In the genomic region with DNA sequence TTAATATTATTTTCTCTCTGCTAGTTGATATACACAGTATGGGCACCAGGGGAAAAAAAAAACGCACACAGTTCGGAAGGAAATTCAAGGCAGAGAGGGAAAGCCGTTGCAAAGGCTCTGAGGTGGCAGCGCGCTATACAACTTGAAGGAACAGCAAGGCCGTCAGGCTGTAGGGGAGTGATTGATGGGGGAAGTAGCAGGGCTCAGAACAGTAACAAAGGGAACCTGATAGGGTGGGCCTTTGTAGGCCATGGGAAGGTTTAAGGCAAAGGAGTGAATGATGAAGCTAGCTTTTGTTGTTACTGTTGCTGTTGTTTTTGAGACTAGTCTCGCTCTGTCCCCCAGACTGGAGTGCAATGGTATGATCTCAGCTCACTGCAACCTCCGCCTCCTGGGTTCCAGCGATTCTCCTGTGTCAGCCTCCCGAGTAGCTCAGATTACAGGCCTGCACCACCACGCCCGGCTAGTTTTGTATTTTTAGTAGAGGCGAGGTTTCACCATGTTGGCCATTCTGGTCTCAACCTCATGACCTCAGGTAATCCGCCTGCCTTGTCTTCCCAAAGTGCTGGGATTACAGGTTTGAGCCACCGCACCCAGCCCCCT, we compare ENCODE assay signal across 8 cellular contexts. TPM values are rescaled to one million over a fixed set of nuclear protein-coding genes. Genes with fewer than 3 reads are reported as not detected.
A peak's percentile ranks its signal among the peaks of the same experiment; 100 is the strongest.
DNase-seq lines count a peak whose midpoint lies in the region; ATAC-seq, FAIRE-seq and TF ChIP-seq lines count a peak whose summit lies in the region.

No MANE protein-coding gene starts in this region.

- FAIRE-seq in pancreas (lab: Jason Lieb, UNC) = no peak

- no peak for DNase-seq in SK-N-MC (ENCODE audit: low read depth, low spot score)
- DNase-seq in glutamatergic neuron = no peak
- peak in 2 of 6 donors; percentile 8 to 23 for DNase-seq in pancreas
- no peak for DNase-seq in NCI-H2107 treated with DMSO at 0.1 percent for 48 hours (lab: John Stamatoyannopoulos, UW; ENCODE audit: unreplicated experiment)
- no peak for DNase-seq in NCI-H1417 treated with DMSO at 0.1 percent for 48 hours (lab: John Stamatoyannopoulos, UW)
- no peak for DNase-seq in A673 (ENCODE audit: low spot score)

- H3K9me3 ChIP-seq in ES-I3 (ENCODE audit: control insufficient read depth, insufficient read depth, low read length) (no peaks in the 10 kb centered on the region), SK-N-MC (ENCODE audit: low read depth, low read length) (no peaks in the 10 kb centered on the region), pancreas (no peaks in the 10 kb centered on the region), A673 (ENCODE audit: low read depth, low read length, poor library complexity, severe bottlenecking) (no peaks in the 10 kb centered on the region)

- peaks cover 7% of the 10 kb centered on the region for H3K9me3 Mint-ChIP-seq in glutamatergic neuron (ENCODE audit: unreplicated experiment)

- peaks cover 20% of the 10 kb centered on the region for H3K4me1 Mint-ChIP-seq in glutamatergic neuron (ENCODE audit: low read depth, unreplicated experiment)

- POLR2A ChIA-PET in A673 (lab: Charles Lee; ENCODE audit: low non-redundant PET) = no interaction called here

- whole genome bisulfite sequencing in pancreas, 2 donors = 71 to 72% methylated on average over 15 of the region's 15 CpGs

- CTCF ChIA-PET in A673 (lab: Charles Lee) = interaction anchor here (0.5 to 2.7 kb wide), 3 partner anchors 13 to 126 kb away, joined by 3 to 21 read pairs (median 4); no protein-coding TSS in a partner anchor

- peak overlapping the region; percentile 11; the same call in 1 of the 2 replicates for H3K9ac ChIP-seq in ES-I3 (ENCODE audit: low read depth, low read length)
- H3K9ac ChIP-seq in SK-N-MC (ENCODE audit: insufficient read length) = no peak overlapping the region

- H3K4me3 ChIP-seq in SK-N-MC = no peak overlapping the region
- H3K4me3 ChIP-seq in pancreas = no peak overlapping the region
- H3K4me3 ChIP-seq in A673 (ENCODE audit: low read depth, low read length, poor library complexity, severe bottlenecking) = no peak overlapping the region

- H3K4me3 Mint-ChIP-seq in glutamatergic neuron (ENCODE audit: unreplicated experiment) = peak overlapping the region; percentile 23

- peak; percentile 60 for TF ChIP-seq CTCF in glutamatergic neuron (IDR thresholded peaks at IDR 0.05; ENCODE audit: partially characterized antibody, unreplicated experiment)
- peak in 1 of 4 donors; percentile 7 for TF ChIP-seq CTCF in pancreas (IDR thresholded peaks at IDR 0.05)
- TF ChIP-seq CTCF in A673 (conservative IDR thresholded peaks at IDR 0.05; ENCODE audit: low read depth, low read length) = no peak

- intact Hi-C loops in pancreas (cut with DNase I) = loop anchor here in 1 of 3 donors (10.0 kb wide), 1 partner anchor 89 kb away; no protein-coding TSS in a partner anchor
- intact Hi-C loops in A673 (cut with micrococcal nuclease; ENCODE audit: unreplicated experiment) = loop anchor here (2.0 kb wide), 1 partner anchor 91 kb away; no protein-coding TSS in a partner anchor

- H3K36me3 ChIP-seq in ES-I3 (ENCODE audit: insufficient read depth, low read length) (peaks cover 5% of the 10 kb centered on the region; the same call in 1 of the 2 replicates), SK-N-MC (ENCODE audit: insufficient read depth, low read length) (peaks cover 8% of the 10 kb centered on the region; the same call in 1 of the 2 replicates), pancreas (peaks cover 0 to 10% (median 9%) of the 10 kb centered on the region in 3 donors), A673 (ENCODE audit: insufficient read depth, low read length, poor library complexity, severe bottlenecking) (peaks cover 11% of the 10 kb centered on the region)

- BruUV-seq in A673 (replicated peaks; lab: Mats Ljungman, UMichigan) = no TSS peak

- H3K36me3 Mint-ChIP-seq in glutamatergic neuron (ENCODE audit: unreplicated experiment) = no peaks in the 10 kb centered on the region

- ATAC-seq in pancreas = peak in 3 of 4 donors; percentile 41 to 51 (median 44)
- ATAC-seq in HG02759 (IDR thresholded peaks at IDR 0.05; ENCODE audit: unreplicated experiment) = no peak

- peak overlapping the region; percentile 75 for H3K27ac Mint-ChIP-seq in glutamatergic neuron (ENCODE audit: unreplicated experiment)

- H3K4me1 ChIP-seq in ES-I3 (ENCODE audit: insufficient read depth, low read length) (peaks cover 14% of the 10 kb centered on the region; the same call in 1 of the 2 replicates), pancreas (no peaks in the 10 kb centered on the region), A673 (ENCODE audit: insufficient read depth, low read length, poor library complexity, severe bottlenecking) (no peaks in the 10 kb centered on the region)

- peaks cover 6% of the 10 kb centered on the region for H3K27me3 Mint-ChIP-seq in glutamatergic neuron (ENCODE audit: unreplicated experiment)

- no peaks in the 10 kb centered on the region for H3K27me3 ChIP-seq in pancreas
- H3K27me3 ChIP-seq in A673 (replicated peaks; ENCODE audit: insufficient read depth, low read depth, low read length, poor library complexity) = no peaks in the 10 kb centered on the region

- H3K27ac ChIP-seq in SK-N-MC (0 out of 2 replicates have a peak overlapping the region, but pooled peaks have one; percentile 21), pancreas (no peak overlapping the region), A673 (ENCODE audit: low read depth, low read length, poor library complexity, severe bottlenecking) (no peak overlapping the region)

RNA-seq across cellular contexts. Expression of gene AQP7, which starts 27.0 kb away (rescaled TPM):
- total RNA-seq in glutamatergic neuron (ENCODE audit: unreplicated experiment) (not detected), pancreas (1 to 10 TPM; 1.0 to 3.8 (median 2.0) TPM), A673 (2021) (not detected in 2 replicates)
- polyA plus RNA-seq in pancreas = 10 to 100 TPM in 1 of 2 donors, 1 to 10 TPM in 1; 7.1 to 12.0 TPM
